Comparison of ENCODE assay signal across 1 cellular context in genomic region chr2:44852594-44852993, GRCh38.
TF ChIP-seq lines count a peak whose summit lies in the region.

No MANE protein-coding gene starts in this region.

TF ChIP-seq in A549, 52 proteins besides CTCF, POLR2A, EP300 and RAD21 (continued from another document):
- TF ChIP-seq ATOH8 (CRISPR knock-in tag; IDR thresholded peaks at IDR 0.05; ENCODE audit: low read depth) = no peak
TF ChIP-seq in A549: peak in this region for 1.
